ENCODE assay signal across 1 cellular context in the genomic region with DNA sequence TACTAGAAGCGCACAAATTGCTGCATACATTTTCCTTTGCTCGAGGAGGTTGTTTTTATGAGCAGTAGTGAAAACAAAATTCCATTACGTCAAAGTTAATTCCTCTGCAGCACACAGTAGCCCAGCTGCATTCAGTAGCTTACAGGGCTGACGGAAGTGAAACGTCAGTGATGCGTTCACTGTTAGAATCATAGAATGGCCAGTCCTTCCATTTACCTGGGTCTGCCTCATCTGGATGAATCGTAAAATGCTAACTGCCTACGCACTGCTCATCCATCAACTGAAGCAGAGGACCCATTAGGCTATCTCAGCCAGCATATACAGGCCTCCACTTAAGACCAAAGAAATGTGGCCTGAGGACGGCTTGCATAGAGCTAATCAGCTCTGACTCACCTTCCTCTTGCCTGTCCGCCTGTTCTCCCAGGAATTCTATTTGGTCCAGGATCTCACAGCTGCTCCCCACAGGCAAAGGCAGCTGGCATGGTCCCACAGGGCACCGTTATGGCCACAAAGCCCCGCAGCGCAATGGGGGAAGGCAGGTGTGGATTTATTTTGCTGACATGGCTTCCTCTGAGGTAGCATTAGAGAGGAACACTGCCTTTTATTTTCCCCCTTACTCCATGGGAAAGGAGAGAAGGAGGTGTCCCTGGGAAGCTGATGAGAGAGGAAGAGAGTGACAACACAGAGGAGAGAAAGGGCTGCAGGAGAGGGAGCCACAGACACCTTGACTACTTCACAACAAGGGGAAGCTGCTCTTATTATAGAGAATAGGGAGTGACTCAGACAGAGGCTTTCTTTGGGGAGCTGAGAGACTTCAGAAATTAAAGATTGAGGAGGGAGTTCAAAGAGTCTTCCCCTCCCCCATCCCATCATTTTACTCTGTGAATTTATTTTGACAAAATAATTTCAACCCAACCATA.
TF ChIP-seq lines count a peak whose summit lies in the region.

No MANE protein-coding gene starts in this region.

TF ChIP-seq in HCT116, 20 proteins besides CTCF, POLR2A, EP300 and RAD21 (continued from another document):
- TF ChIP-seq, protein P1, sequence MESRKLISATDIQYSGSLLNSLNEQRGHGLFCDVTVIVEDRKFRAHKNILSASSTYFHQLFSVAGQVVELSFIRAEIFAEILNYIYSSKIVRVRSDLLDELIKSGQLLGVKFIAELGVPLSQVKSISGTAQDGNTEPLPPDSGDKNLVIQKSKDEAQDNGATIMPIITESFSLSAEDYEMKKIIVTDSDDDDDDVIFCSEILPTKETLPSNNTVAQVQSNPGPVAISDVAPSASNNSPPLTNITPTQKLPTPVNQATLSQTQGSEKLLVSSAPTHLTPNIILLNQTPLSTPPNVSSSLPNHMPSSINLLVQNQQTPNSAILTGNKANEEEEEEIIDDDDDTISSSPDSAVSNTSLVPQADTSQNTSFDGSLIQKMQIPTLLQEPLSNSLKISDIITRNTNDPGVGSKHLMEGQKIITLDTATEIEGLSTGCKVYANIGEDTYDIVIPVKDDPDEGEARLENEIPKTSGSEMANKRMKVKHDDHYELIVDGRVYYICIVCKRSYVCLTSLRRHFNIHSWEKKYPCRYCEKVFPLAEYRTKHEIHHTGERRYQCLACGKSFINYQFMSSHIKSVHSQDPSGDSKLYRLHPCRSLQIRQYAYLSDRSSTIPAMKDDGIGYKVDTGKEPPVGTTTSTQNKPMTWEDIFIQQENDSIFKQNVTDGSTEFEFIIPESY (IDR thresholded peaks at IDR 0.05; ENCODE audit: extremely low read depth, insufficient replicate concordance, low read length): no peak
